1 cellular context compared by ENCODE assay signal in genomic region chr5:122471752-122472061, GRCh38.
TF ChIP-seq lines count a peak whose summit lies in the region.

No MANE protein-coding gene starts in this region.

TF ChIP-seq in H1, 55 proteins besides CTCF, POLR2A, EP300 and RAD21 (continued from another document):
- TF ChIP-seq CEBPB (IDR thresholded peaks at IDR 0.05; ENCODE audit: low read depth, low read length) (no peak), ATF2 (IDR thresholded peaks at IDR 0.05; ENCODE audit: low read length) (no peak)
